24 cellular contexts compared by ENCODE assay signal in the genomic region with DNA sequence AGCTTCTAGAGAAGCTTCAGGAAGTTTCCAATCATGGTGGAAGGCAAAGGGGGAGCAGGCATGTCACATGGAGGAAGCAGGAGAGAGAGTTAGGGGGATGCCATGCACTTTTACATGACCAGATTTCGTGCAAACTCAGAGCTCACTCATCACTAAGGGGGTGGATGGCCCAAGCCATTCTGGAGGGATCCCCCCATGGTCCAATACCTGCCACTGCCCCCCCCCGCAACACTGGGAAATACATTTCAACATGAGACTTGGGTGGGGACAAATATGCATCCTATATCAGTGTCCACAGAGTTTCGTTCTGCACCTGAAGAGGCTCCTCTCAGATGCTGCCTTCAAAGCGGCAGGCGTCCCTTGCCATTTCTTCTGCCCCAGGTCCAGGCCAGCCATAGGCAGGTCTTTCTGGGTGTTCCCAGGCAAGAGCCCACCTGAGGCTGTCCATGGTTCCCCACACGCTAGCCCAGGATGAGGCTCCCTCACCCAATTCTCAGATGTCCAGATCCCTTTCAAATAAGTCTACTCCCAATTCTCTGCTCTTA.
A peak's percentile ranks its signal among the peaks of the same experiment; 100 is the strongest.
DNase-seq lines count a peak whose midpoint lies in the region; ATAC-seq and TF ChIP-seq lines count a peak whose summit lies in the region.
"Had no signal": no experiment of that assay in that cellular context is flagged by ENCODE, and none has a peak within 500 bp of the region (broad histone marks: within the 10 kb centered on the region; RNA-seq: fewer than 3 reads in every experiment).

No MANE protein-coding gene starts in this region.

- intact Hi-C loops in left ventricle myocardium superior (cut with micrococcal nuclease) = no loop called here

- H3K9me3 ChIP-seq in right atrium auricular region = peaks cover 0 to 13% of the 10 kb centered on the region in 2 donors
- H3K9me3 ChIP-seq: HAP-1 had no signal

- H3K36me3 Mint-ChIP-seq in osteocyte (ENCODE audit: unreplicated experiment) = no peaks in the 10 kb centered on the region
- H3K36me3 Mint-ChIP-seq in activated naive CD8-positive, alpha-beta T cell treated with anti-CD3 and anti-CD28 coated beads, Interleukin-2, amount 50 U/mL, for 24 hours (ENCODE audit: low read depth) = no peaks in the 10 kb centered on the region
- H3K36me3 Mint-ChIP-seq: CD14-positive monocyte had no signal

- no peak for ATAC-seq in left ventricle myocardium superior
- ATAC-seq in activated naive CD8-positive, alpha-beta T cell treated with anti-CD3 and anti-CD28 coated beads, Interleukin-2, amount 50 U/mL, for 24 hours = no peak
- ATAC-seq: A549, GM12878, GM23338 had no signal

- no peaks in the 10 kb centered on the region for H3K36me3 ChIP-seq in right atrium auricular region
- H3K36me3 ChIP-seq: BE2C; BLaER1 treated with 17β-estradiol and CSF1 and Interleukin-3, amounts not matched to agents 10 nM and 100 nM; HAP-1 had no signal

- H3K4me3 ChIP-seq in right atrium auricular region = no peak overlapping the region
- H3K4me3 ChIP-seq: A549; BLaER1 treated with 17β-estradiol and CSF1 and Interleukin-3, amounts not matched to agents 10 nM and 100 nM; GM12878; GM23338; HAP-1 had no signal

- no peaks in the 10 kb centered on the region for H3K4me1 Mint-ChIP-seq in osteocyte (ENCODE audit: unreplicated experiment)
- no peaks in the 10 kb centered on the region for H3K4me1 Mint-ChIP-seq in activated naive CD8-positive, alpha-beta T cell treated with anti-CD3 and anti-CD28 coated beads, Interleukin-2, amount 50 U/mL, for 24 hours
- H3K4me1 Mint-ChIP-seq: CD14-positive monocyte; CD8-positive, alpha-beta memory T cell; GM23338 had no signal

- H3K27ac Mint-ChIP-seq in osteocyte (ENCODE audit: unreplicated experiment) = no peak overlapping the region
- H3K27ac Mint-ChIP-seq in activated naive CD8-positive, alpha-beta T cell treated with anti-CD3 and anti-CD28 coated beads, Interleukin-2, amount 50 U/mL, for 24 hours = no peak overlapping the region
- H3K27ac Mint-ChIP-seq: CD14-positive monocyte; CD4-positive, alpha-beta T cell; CD8-positive, alpha-beta memory T cell; GM23338; HFFc6 had no signal

- peaks cover 3% of the 10 kb centered on the region for H3K27me3 Mint-ChIP-seq in osteocyte (ENCODE audit: unreplicated experiment)
- H3K27me3 Mint-ChIP-seq in activated naive CD8-positive, alpha-beta T cell treated with anti-CD3 and anti-CD28 coated beads, Interleukin-2, amount 50 U/mL, for 24 hours = no peaks in the 10 kb centered on the region

- H3K9me3 Mint-ChIP-seq in osteocyte (ENCODE audit: unreplicated experiment) = peaks cover 7% of the 10 kb centered on the region
- peaks cover 6% of the 10 kb centered on the region for H3K9me3 Mint-ChIP-seq in activated naive CD8-positive, alpha-beta T cell treated with anti-CD3 and anti-CD28 coated beads, Interleukin-2, amount 50 U/mL, for 24 hours

- no peaks in the 10 kb centered on the region for H3K4me1 ChIP-seq in right atrium auricular region
- H3K4me1 ChIP-seq: A549, BE2C, HAP-1 had no signal

- H3K27me3 ChIP-seq in right atrium auricular region = no peaks in the 10 kb centered on the region
- H3K27me3 ChIP-seq: BE2C; BLaER1 treated with 17β-estradiol and CSF1 and Interleukin-3, amounts not matched to agents 10 nM and 100 nM had no signal

- DNase-seq in right atrium auricular region (ENCODE audit: low spot score) (peak; percentile 40), left ventricle myocardium superior (no peak), islet precursor cell (peak; percentile 14), osteocyte (ENCODE audit: extremely low spot score, unreplicated experiment) (peak; percentile 36), H4 (ENCODE audit: low spot score) (no peak)
- no peak for DNase-seq in activated naive CD8-positive, alpha-beta T cell treated with anti-CD3 and anti-CD28 coated beads, Interleukin-2, amount 50 U/mL, for 24 hours
- no peak for DNase-seq in effector CD4-positive, alpha-beta T cell
- DNase-seq: 8988T; ACHN; AML-193; BE2C; CD4-positive, alpha-beta T cell; CD8-positive, alpha-beta memory T cell; DMS 273 treated with DMSO at 0.1 percent for 48 hours; DMS79; EL; GDM1; HFFc6 had no signal

- no peak overlapping the region for H3K27ac ChIP-seq in right atrium auricular region
- H3K27ac ChIP-seq: A549; BLaER1 treated with 17β-estradiol and CSF1 and Interleukin-3, amounts not matched to agents 10 nM and 100 nM had no signal

- no peak overlapping the region for H3K4me3 Mint-ChIP-seq in osteocyte (ENCODE audit: unreplicated experiment)
- H3K4me3 Mint-ChIP-seq in activated naive CD8-positive, alpha-beta T cell treated with anti-CD3 and anti-CD28 coated beads, Interleukin-2, amount 50 U/mL, for 24 hours = no peak overlapping the region
- H3K4me3 Mint-ChIP-seq: CD14-positive monocyte; CD4-positive, alpha-beta T cell; CD8-positive, alpha-beta memory T cell; GM23338; HFFc6 had no signal

- TF ChIP-seq CTCF in right atrium auricular region (IDR thresholded peaks at IDR 0.05) (no peak), osteocyte (IDR thresholded peaks at IDR 0.05) (no peak)

Comparison
In these comparisons a context has a peak if more than half of its experiments do, and no peak if none do; other contexts are left out.
1. DNase-seq: peak in right atrium auricular region (single experiment), islet precursor cell (single experiment) and osteocyte (single experiment); none in left ventricle myocardium superior (single experiment), activated naive CD8-positive, alpha-beta T cell treated with anti-CD3 and anti-CD28 coated beads, Interleukin-2, amount 50 U/mL, for 24 hours (single experiment), H4 (single experiment) and effector CD4-positive, alpha-beta T cell (single experiment).